Comparison of ENCODE assay signal across 21 cellular contexts in genomic region chr11:67126986-67127385, GRCh38.
"Had no signal": no experiment of that assay in that cellular context is flagged by ENCODE, and none has a peak within 500 bp of the region (broad histone marks: within the 10 kb centered on the region; RNA-seq: fewer than 3 reads in every experiment).

No MANE protein-coding gene starts in this region.

- ATAC-seq: heart left ventricle, mucosa of descending colon, sciatic nerve, T-cell, upper lobe of right lung had no signal

- H3K4me3 ChIP-seq: breast epithelium, heart left ventricle, mucosa of descending colon, smooth muscle cell, thoracic aorta, upper lobe of right lung had no signal

- H3K4me3 Mint-ChIP-seq: activated naive CD4-positive, alpha-beta T cell treated with anti-CD3 and anti-CD28 coated beads for 36 hours; activated naive CD8-positive, alpha-beta T cell treated with anti-CD3 and anti-CD28 coated beads, Interleukin-2, amount 10 ng/mL, durations not matched to agents 7 days and 5 days; nephron progenitor cell; T-cell had no signal

- H3K4me1 ChIP-seq: breast epithelium, parathyroid adenoma had no signal

- H3K27ac ChIP-seq: breast epithelium, heart left ventricle, parathyroid adenoma, thoracic aorta, upper lobe of right lung had no signal

- H3K27ac Mint-ChIP-seq: activated naive CD4-positive, alpha-beta T cell treated with anti-CD3 and anti-CD28 coated beads for 36 hours; activated naive CD8-positive, alpha-beta T cell treated with anti-CD3 and anti-CD28 coated beads, Interleukin-2, amount 10 ng/mL, durations not matched to agents 7 days and 5 days; nephron progenitor cell; T-cell had no signal

- H3K27me3 Mint-ChIP-seq: activated naive CD8-positive, alpha-beta T cell treated with anti-CD3 and anti-CD28 coated beads, Interleukin-2, amount 10 ng/mL, durations not matched to agents 7 days and 5 days; T-cell had no signal

- H2AFZ ChIP-seq: parathyroid adenoma had no signal

- H3K27me3 ChIP-seq: breast epithelium, heart left ventricle, upper lobe of right lung had no signal

- H3K9ac ChIP-seq: parathyroid adenoma had no signal

- H3K9me3 ChIP-seq: breast epithelium, heart left ventricle, mucosa of descending colon, thoracic aorta, upper lobe of right lung had no signal

- H3K36me3 ChIP-seq: breast epithelium had no signal

- H3K4me2 ChIP-seq: smooth muscle cell had no signal

- DNase-seq: activated CD8-positive, alpha-beta memory T cell treated with anti-CD3 and anti-CD28 coated beads for 24 hours; activated effector memory CD4-positive, alpha-beta T cell treated with Interleukin-2 at 50 U/mL for 16 hours; activated naive CD4-positive, alpha-beta T cell treated with anti-CD3 and anti-CD28 coated beads for 36 hours; activated naive CD8-positive, alpha-beta T cell treated with anti-CD3 and anti-CD28 coated beads, Interleukin-2, amount 10 ng/mL, durations not matched to agents 7 days and 5 days; activated T-cell treated with anti-CD3 and anti-CD28 coated beads, Interleukin-2, amount 50 U/mL, for 48 hours; amniotic stem cell; cortex of kidney; heart left ventricle; mucosa of descending colon; nephron progenitor cell; nucleus accumbens; stimulated activated CD4-positive, alpha-beta T cell treated with anti-CD3 and anti-CD28 coated beads, Interleukin-15, amount 100 ng/mL, for 24 hours; stimulated activated CD8-positive, alpha-beta memory T cell treated with anti-CD3 and anti-CD28 coated beads, Interleukin-4, amount 100 ng/mL, for 48 hours; stimulated activated naive CD4-positive, alpha-beta T cell; T-cell; upper lobe of right lung had no signal
